In the genomic region with DNA sequence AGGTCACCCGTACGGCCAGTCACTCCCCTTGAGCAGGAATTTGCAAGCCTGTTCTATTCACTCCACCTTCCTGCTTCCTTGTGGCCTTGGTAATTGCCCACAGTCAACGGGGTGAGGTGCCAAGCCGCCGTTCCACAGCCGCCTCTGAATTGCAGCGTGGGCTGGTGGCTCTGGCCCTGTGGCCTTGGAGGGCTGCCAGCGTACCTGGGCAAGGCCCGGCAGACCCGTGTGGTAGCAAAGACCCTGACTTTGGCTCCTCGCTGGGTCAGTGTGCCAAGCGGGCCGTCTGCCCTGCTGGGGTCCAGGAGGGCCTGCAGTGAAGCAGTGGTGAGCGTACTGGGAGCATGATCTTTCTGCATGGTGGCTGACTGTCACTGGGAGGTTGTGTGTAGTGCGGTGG, we compare ENCODE assay signal across 1 cellular context.
TF ChIP-seq lines count a peak whose summit lies in the region.

No MANE protein-coding gene starts in this region.

TF ChIP-seq in HepG2, 621 proteins besides CTCF, POLR2A, EP300 and RAD21:
- TF ChIP-seq KAT2B (IDR thresholded peaks at IDR 0.05; ENCODE audit: borderline replicate concordance, low read depth, low read length) (no peak), AGO2 (optimal IDR thresholded peaks at IDR 0.05; ENCODE audit: low read depth, low read length) (peak; percentile 94), CBX2 (IDR thresholded peaks at IDR 0.05; ENCODE audit: low read depth, low read length) (no peak), CBX2 (CRISPR knock-in tag; IDR thresholded peaks at IDR 0.05; ENCODE audit: low read depth) (no peak), ZNF770 (CRISPR knock-in tag; IDR thresholded peaks at IDR 0.05) (no peak), NFE2 (CRISPR knock-in tag; IDR thresholded peaks at IDR 0.05) (no peak), HNRNPL (IDR thresholded peaks at IDR 0.05; ENCODE audit: low read depth, low read length) (0 out of 2 replicates have a peak, but pooled peaks have one; percentile 27), BCL6 (CRISPR knock-in tag; IDR thresholded peaks at IDR 0.05) (no peak), ZFP82 (CRISPR knock-in tag; IDR thresholded peaks at IDR 0.05; ENCODE audit: borderline replicate concordance) (no peak), ZBTB33 (CRISPR knock-in tag; IDR thresholded peaks at IDR 0.05) (peak; percentile 44; the same call in 1 of the 2 replicates), MAFG (CRISPR knock-in tag; IDR thresholded peaks at IDR 0.05) (no peak), ZNF687 (CRISPR knock-in tag; IDR thresholded peaks at IDR 0.05) (peak; percentile 39; the same call in 1 of the 2 replicates), ZFX (CRISPR knock-in tag; IDR thresholded peaks at IDR 0.05; ENCODE audit: low read depth) (no peak), RFX5 (IDR thresholded peaks at IDR 0.05; ENCODE audit: low read depth, low read length) (no peak), RBFOX2 (IDR thresholded peaks at IDR 0.05; ENCODE audit: low read depth, low read length) (peak; percentile 57; the same call in 1 of the 2 replicates), LCORL (IDR thresholded peaks at IDR 0.05) (no peak), LCORL (CRISPR knock-in tag; IDR thresholded peaks at IDR 0.05) (no peak), TAF1 (CRISPR knock-in tag; IDR thresholded peaks at IDR 0.05) (no peak), RARG (CRISPR knock-in tag; IDR thresholded peaks at IDR 0.05; ENCODE audit: low read depth) (no peak), STAT5B (CRISPR knock-in tag; IDR thresholded peaks at IDR 0.05) (no peak), PHF8 (CRISPR knock-in tag; IDR thresholded peaks at IDR 0.05) (no peak), PHF5A (CRISPR knock-in tag; IDR thresholded peaks at IDR 0.05; ENCODE audit: low read depth, unreplicated experiment) (no peak), ZNF776 (CRISPR knock-in tag; IDR thresholded peaks at IDR 0.05) (peak; percentile 33; the same call in 1 of the 2 replicates), FOXA1 (IDR thresholded peaks at IDR 0.05) (no peak), FOXA1 (CRISPR knock-in tag; IDR thresholded peaks at IDR 0.05) (no peak)
- TF ChIP-seq, protein P1, sequence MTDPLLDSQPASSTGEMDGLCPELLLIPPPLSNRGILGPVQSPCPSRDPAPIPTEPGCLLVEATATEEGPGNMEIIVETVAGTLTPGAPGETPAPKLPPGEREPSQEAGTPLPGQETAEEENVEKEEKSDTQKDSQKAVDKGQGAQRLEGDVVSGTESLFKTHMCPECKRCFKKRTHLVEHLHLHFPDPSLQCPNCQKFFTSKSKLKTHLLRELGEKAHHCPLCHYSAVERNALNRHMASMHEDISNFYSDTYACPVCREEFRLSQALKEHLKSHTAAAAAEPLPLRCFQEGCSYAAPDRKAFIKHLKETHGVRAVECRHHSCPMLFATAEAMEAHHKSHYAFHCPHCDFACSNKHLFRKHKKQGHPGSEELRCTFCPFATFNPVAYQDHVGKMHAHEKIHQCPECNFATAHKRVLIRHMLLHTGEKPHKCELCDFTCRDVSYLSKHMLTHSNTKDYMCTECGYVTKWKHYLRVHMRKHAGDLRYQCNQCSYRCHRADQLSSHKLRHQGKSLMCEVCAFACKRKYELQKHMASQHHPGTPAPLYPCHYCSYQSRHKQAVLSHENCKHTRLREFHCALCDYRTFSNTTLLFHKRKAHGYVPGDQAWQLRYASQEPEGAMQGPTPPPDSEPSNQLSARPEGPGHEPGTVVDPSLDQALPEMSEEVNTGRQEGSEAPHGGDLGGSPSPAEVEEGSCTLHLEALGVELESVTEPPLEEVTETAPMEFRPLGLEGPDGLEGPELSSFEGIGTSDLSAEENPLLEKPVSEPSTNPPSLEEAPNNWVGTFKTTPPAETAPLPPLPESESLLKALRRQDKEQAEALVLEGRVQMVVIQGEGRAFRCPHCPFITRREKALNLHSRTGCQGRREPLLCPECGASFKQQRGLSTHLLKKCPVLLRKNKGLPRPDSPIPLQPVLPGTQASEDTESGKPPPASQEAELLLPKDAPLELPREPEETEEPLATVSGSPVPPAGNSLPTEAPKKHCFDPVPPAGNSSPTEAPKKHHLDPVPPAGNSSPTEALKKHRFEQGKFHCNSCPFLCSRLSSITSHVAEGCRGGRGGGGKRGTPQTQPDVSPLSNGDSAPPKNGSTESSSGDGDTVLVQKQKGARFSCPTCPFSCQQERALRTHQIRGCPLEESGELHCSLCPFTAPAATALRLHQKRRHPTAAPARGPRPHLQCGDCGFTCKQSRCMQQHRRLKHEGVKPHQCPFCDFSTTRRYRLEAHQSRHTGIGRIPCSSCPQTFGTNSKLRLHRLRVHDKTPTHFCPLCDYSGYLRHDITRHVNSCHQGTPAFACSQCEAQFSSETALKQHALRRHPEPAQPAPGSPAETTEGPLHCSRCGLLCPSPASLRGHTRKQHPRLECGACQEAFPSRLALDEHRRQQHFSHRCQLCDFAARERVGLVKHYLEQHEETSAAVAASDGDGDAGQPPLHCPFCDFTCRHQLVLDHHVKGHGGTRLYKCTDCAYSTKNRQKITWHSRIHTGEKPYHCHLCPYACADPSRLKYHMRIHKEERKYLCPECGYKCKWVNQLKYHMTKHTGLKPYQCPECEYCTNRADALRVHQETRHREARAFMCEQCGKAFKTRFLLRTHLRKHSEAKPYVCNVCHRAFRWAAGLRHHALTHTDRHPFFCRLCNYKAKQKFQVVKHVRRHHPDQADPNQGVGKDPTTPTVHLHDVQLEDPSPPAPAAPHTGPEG (CRISPR knock-in tag; IDR thresholded peaks at IDR 0.05), result no peak
